In genomic region chr1:175874081-175874480, GRCh38 we compare ENCODE assay signal across 5 cellular contexts.
"Had no signal": no experiment of that assay in that cellular context is flagged by ENCODE, and none has a peak within 500 bp of the region (broad histone marks: within the 10 kb centered on the region; RNA-seq: fewer than 3 reads in every experiment).

No MANE protein-coding gene starts in this region.

- H3K4me3 ChIP-seq: GM23338, K562 had no signal

- H2AFZ ChIP-seq: GM23338 had no signal

- ATAC-seq: GM23338, K562 had no signal

- H3K9me3 Mint-ChIP-seq: GM23338, H9 had no signal

- H3K4me2 ChIP-seq: GM23338 had no signal

- DNase-seq: H9, HCEC 1CT, IMR-90 had no signal

- H3K4me3 Mint-ChIP-seq: GM23338, H9 had no signal

- H3K27ac Mint-ChIP-seq: GM23338, H9 had no signal
